ENCODE assay signal across 8 cellular contexts in the genomic region with DNA sequence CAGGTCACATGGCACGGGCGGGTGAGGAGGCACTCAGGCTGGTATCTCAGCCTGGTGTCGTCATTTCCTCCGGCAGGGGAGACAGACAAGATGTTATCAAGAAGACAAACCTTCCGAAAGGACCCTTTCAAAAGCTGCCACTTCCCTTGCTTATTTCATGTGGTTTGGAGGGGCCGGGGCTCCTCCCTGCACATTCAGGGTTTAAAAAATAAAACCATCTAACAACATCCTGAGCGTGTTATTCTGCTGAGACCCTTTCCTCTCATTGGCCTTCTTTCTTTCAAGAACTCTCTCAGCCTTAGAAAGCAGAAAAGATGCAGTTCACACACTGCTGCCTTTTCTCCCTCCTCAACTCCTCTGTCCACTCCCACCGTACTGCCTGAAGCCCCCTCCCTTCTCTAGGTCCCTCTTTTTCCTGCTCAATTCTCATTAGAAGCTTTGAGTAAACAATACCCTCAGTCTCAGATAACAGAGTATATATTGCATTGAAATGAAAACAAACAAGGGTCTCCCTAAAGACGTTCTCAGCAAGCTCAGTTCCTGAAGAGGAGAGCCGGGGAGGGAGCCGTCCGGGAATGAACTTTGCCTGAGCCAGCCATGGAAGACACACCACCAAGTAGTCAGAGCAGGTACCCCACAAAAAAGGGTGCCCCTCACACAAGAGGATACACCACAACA. TPM values are rescaled to one million over a fixed set of nuclear protein-coding genes. Genes with fewer than 3 reads are reported as not detected.
DNase-seq lines count a peak whose midpoint lies in the region; ATAC-seq and TF ChIP-seq lines count a peak whose summit lies in the region.

No MANE protein-coding gene starts in this region.

- intact Hi-C loops in dendritic cell treated with granulocyte-macrophage colony-stimulating factor and Interleukin-4, amounts not matched to agents 40 ng/mL and 50 ng/mL, for 4 days (cut with micrococcal nuclease): loop anchor here (10.0 kb wide), 2 partner anchors 266 to 304 kb away; no protein-coding TSS in a partner anchor

- peaks cover 100% of the 10 kb centered on the region for H3K36me3 Mint-ChIP-seq in dendritic cell treated with granulocyte-macrophage colony-stimulating factor and Interleukin-4, amounts not matched to agents 40 ng/mL and 50 ng/mL, for 4 days (ENCODE audit: low read depth)
- peaks cover 7% of the 10 kb centered on the region for H3K36me3 Mint-ChIP-seq in progenitor cell of endocrine pancreas (ENCODE audit: insufficient read depth)

- in situ Hi-C loops in GM13977 (cut with MboI; ENCODE audit: low pct_unique_long_range_greater_than_20kb, low sequenced_read_pairs, unreplicated experiment): no loop called here

- H3K9me3 Mint-ChIP-seq in dendritic cell treated with granulocyte-macrophage colony-stimulating factor and Interleukin-4, amounts not matched to agents 40 ng/mL and 50 ng/mL, for 4 days: no peaks in the 10 kb centered on the region
- no peaks in the 10 kb centered on the region for H3K9me3 Mint-ChIP-seq in progenitor cell of endocrine pancreas (ENCODE audit: low read depth)

- H3K4me3 Mint-ChIP-seq in dendritic cell treated with granulocyte-macrophage colony-stimulating factor and Interleukin-4, amounts not matched to agents 40 ng/mL and 50 ng/mL, for 4 days: peak overlapping the region; percentile 37
- H3K4me3 Mint-ChIP-seq in progenitor cell of endocrine pancreas (ENCODE audit: low read depth): peak overlapping the region; percentile 46

- TF ChIP-seq CTCF in GM13977 (IDR thresholded peaks at IDR 0.05; ENCODE audit: extremely low read depth, insufficient read depth, missing control alignments): no peak
- no peak for TF ChIP-seq CTCF in progenitor cell of endocrine pancreas (IDR thresholded peaks at IDR 0.05; ENCODE audit: unreplicated experiment)

- peak; percentile 60 for ATAC-seq in HG03064 (IDR thresholded peaks at IDR 0.05; ENCODE audit: low read depth, unreplicated experiment)
- ATAC-seq in activated CD4-positive, CD25-positive, alpha-beta regulatory T cell treated with anti-CD3 and anti-CD28 coated beads, Interleukin-2, amount 50 U/mL, for 24 hours: peak; percentile 82 to 83

- no peak overlapping the region for H3K27ac Mint-ChIP-seq in dendritic cell treated with granulocyte-macrophage colony-stimulating factor and Interleukin-4, amounts not matched to agents 40 ng/mL and 50 ng/mL, for 4 days
- H3K27ac Mint-ChIP-seq in progenitor cell of endocrine pancreas: peak overlapping the region; percentile 60

- H3K27me3 Mint-ChIP-seq in dendritic cell treated with granulocyte-macrophage colony-stimulating factor and Interleukin-4, amounts not matched to agents 40 ng/mL and 50 ng/mL, for 4 days: no peaks in the 10 kb centered on the region
- no peaks in the 10 kb centered on the region for H3K27me3 Mint-ChIP-seq in progenitor cell of endocrine pancreas

- peak; percentile 73 for DNase-seq in GM13977 (ENCODE audit: low spot score)
- no peak for DNase-seq in progenitor cell of endocrine pancreas (ENCODE audit: low spot score, unreplicated experiment)
- DNase-seq in Ammon's horn (ENCODE audit: low spot score): no peak
- DNase-seq in HuH-7 (ENCODE audit: low spot score): no peak
- no peak for DNase-seq in glomerular visceral epithelial cell (ENCODE audit: extremely low spot score)

- peaks cover 98% of the 10 kb centered on the region for H3K4me1 Mint-ChIP-seq in dendritic cell treated with granulocyte-macrophage colony-stimulating factor and Interleukin-4, amounts not matched to agents 40 ng/mL and 50 ng/mL, for 4 days (ENCODE audit: low read depth)
- peaks cover 82% of the 10 kb centered on the region for H3K4me1 Mint-ChIP-seq in progenitor cell of endocrine pancreas (ENCODE audit: low read depth)

RNA-seq across cellular contexts. Expression of gene SMAD7, which starts 9.8 kb away (rescaled TPM):
- 24.3 and 27.8 TPM in 2 replicates for total RNA-seq in progenitor cell of endocrine pancreas
